Comparison of ENCODE assay signal across 38 cellular contexts in genomic region chr5:136337788-136338187, GRCh38. TPM values are rescaled to one million over a fixed set of nuclear protein-coding genes. Genes with fewer than 3 reads are reported as not detected.
"Had no signal": no experiment of that assay in that cellular context is flagged by ENCODE, and none has a peak within 500 bp of the region (broad histone marks: within the 10 kb centered on the region; RNA-seq: fewer than 3 reads in every experiment).

No MANE protein-coding gene starts in this region.

- H3K36me3 ChIP-seq: brain microvascular endothelial cell had no signal

- H3K27ac ChIP-seq: brain microvascular endothelial cell, KMS-11, VCaP had no signal

- H3K9ac ChIP-seq: KMS-11 had no signal

- H3K4me2 ChIP-seq: KMS-11 had no signal

- H3K27me3 ChIP-seq: brain microvascular endothelial cell had no signal

- ATAC-seq: activated CD8-positive, alpha-beta T cell treated with anti-CD3 and anti-CD28 coated beads for 36 hours; activated T-cell treated with anti-CD3 and anti-CD28 coated beads, Interleukin-2, amount 50 U/mL, for 72 hours; activated T-helper 17 cell treated with anti-CD3 and anti-CD28 coated beads, Interleukin-2, amount 50 U/mL, for 72 hours had no signal

- DNase-seq: activated CD4-positive, alpha-beta T cell treated with anti-CD3 and anti-CD28 coated beads for 1 hour; activated CD4-positive, alpha-beta T cell treated with anti-CD3 and anti-CD28 coated beads, Interleukin-2, amount 10 ng/mL, durations not matched to agents 24 days and 14 days; activated CD4-positive, alpha-beta T cell treated with anti-CD3 and anti-CD28 coated beads, Interleukin-2, amount 50 U/mL, for 4 hours; activated CD4-positive, CD25-positive, alpha-beta regulatory T cell; activated CD8-positive, alpha-beta T cell treated with anti-CD3 and anti-CD28 coated beads for 36 hours; activated effector memory CD4-positive, alpha-beta T cell treated with anti-CD3 and anti-CD28 coated beads, Interleukin-2, amount 50 U/mL, for 16 hours; activated naive CD4-positive, alpha-beta T cell; activated naive CD4-positive, alpha-beta T cell treated with anti-CD3 and anti-CD28 coated beads, Interleukin-2, amount 50 U/mL, for 16 hours; activated naive CD8-positive, alpha-beta T cell treated with anti-CD3 and anti-CD28 coated beads for 36 hours; activated T-cell treated with anti-CD3 and anti-CD28 coated beads, Interleukin-2, amount 50 U/mL, for 1 hour; activated T-cell treated with anti-CD3 and anti-CD28 coated beads, Interleukin-2, amount 50 U/mL, for 72 hours; amniotic stem cell; aorta; brain microvascular endothelial cell; central memory CD4-positive, alpha-beta T cell; MM.1S; MV-4-11; NCI-H1092; NCI-H1436 treated with DMSO at 0.1 percent for 48 hours; NCI-H1694 treated with DMSO at 0.1 percent for 48 hours; NCI-H2029; NCI-H2107; NCI-H2171; NCI-H510A; NCI-H526; NCI-H748 treated with DMSO at 0.1 percent for 48 hours; NK-92 treated with Interleukin-12 subunit alpha and Interleukin-12 subunit beta, amount 100 ng/mL, for 24 hours; OCI-M1; Right ventricle myocardium superior; SW 1271; T-helper 1 cell; T-helper 2 cell; T-helper 9 cell had no signal

RNA-seq across cellular contexts. Expression of gene TRPC7, which starts 27.6 kb away (rescaled TPM):
- total RNA-seq: activated CD4-positive, alpha-beta T cell treated with anti-CD3 and anti-CD28 coated beads, Interleukin-2, amount 10 ng/mL, durations not matched to agents 24 days and 14 days; activated CD8-positive, alpha-beta memory T cell treated with anti-CD3 and anti-CD28 coated beads for 36 hours; activated CD8-positive, alpha-beta T cell treated with anti-CD3 and anti-CD28 coated beads for 36 hours; activated naive CD8-positive, alpha-beta T cell treated with anti-CD3 and anti-CD28 coated beads for 36 hours; activated T-cell treated with anti-CD3 and anti-CD28 coated beads, Interleukin-2, amount 50 U/mL, for 72 hours; activated T-helper 17 cell treated with anti-CD3 and anti-CD28 coated beads, Interleukin-2, amount 50 U/mL, for 72 hours; aorta; LHCN-M2; Right ventricle myocardium superior had no signal
- polyA plus RNA-seq: aorta had no signal
